Comparison of ENCODE assay signal across 12 cellular contexts in genomic region chr2:122704109-122704563, GRCh38.
A peak's percentile ranks its signal among the peaks of the same experiment; 100 is the strongest.
DNase-seq lines count a peak whose midpoint lies in the region; ATAC-seq and TF ChIP-seq lines count a peak whose summit lies in the region.
"Had no signal": no experiment of that assay in that cellular context is flagged by ENCODE, and none has a peak within 500 bp of the region (broad histone marks: within the 10 kb centered on the region; RNA-seq: fewer than 3 reads in every experiment).

No MANE protein-coding gene starts in this region.

- no peak overlapping the region for H3K27ac Mint-ChIP-seq in endothelial cell (ENCODE audit: unreplicated experiment)
- H3K27ac Mint-ChIP-seq: HFFc6 had no signal

- H3K4me1 Mint-ChIP-seq in endothelial cell (ENCODE audit: unreplicated experiment) = no peaks in the 10 kb centered on the region

- no peaks in the 10 kb centered on the region for H3K36me3 Mint-ChIP-seq in endothelial cell (ENCODE audit: low read depth, unreplicated experiment)

- no peaks in the 10 kb centered on the region for H3K27me3 Mint-ChIP-seq in endothelial cell (ENCODE audit: unreplicated experiment)

- peak; percentile 51 for DNase-seq in kidney tubule cell (ENCODE audit: low spot score)
- no peak for DNase-seq in ureter (ENCODE audit: low spot score)
- DNase-seq in endothelial cell (ENCODE audit: low spot score) = no peak
- no peak for DNase-seq in thyroid gland
- DNase-seq: Caco-2, HFFc6, NCI-H2107, stomach, T-helper 2 cell had no signal

- H3K9me3 ChIP-seq in thyroid gland = no peaks in the 10 kb centered on the region
- H3K9me3 ChIP-seq: Caco-2, stomach had no signal

- TF ChIP-seq POLR2A in thyroid gland (IDR thresholded peaks at IDR 0.05) = no peak

- no peak for TF ChIP-seq CTCF in endothelial cell (IDR thresholded peaks at IDR 0.05; ENCODE audit: unreplicated experiment)
- no peak for TF ChIP-seq CTCF in thyroid gland (IDR thresholded peaks at IDR 0.05)

- H3K27ac ChIP-seq in thyroid gland = no peak overlapping the region
- H3K27ac ChIP-seq: stomach had no signal

- WGBS in thyroid gland, 2 donors = 87 to 94% methylated on average over 1 of the region's 1 CpG

- H3K4me1 ChIP-seq in thyroid gland = no peaks in the 10 kb centered on the region
- H3K4me1 ChIP-seq: Caco-2, stomach had no signal

- H3K9me3 Mint-ChIP-seq in endothelial cell (ENCODE audit: unreplicated experiment) = no peaks in the 10 kb centered on the region

- no peaks in the 10 kb centered on the region for H3K36me3 ChIP-seq in thyroid gland
- H3K36me3 ChIP-seq: stomach had no signal

- H3K27me3 ChIP-seq in thyroid gland = no peaks in the 10 kb centered on the region
- H3K27me3 ChIP-seq: stomach had no signal

- intact Hi-C loops in thyroid gland (cut with DNase I) = no loop called here

- no peak overlapping the region for H3K4me3 Mint-ChIP-seq in endothelial cell (ENCODE audit: unreplicated experiment)
- H3K4me3 Mint-ChIP-seq: HFFc6 had no signal

- peak; percentile 68 for ATAC-seq in GM18870 (IDR thresholded peaks at IDR 0.05; ENCODE audit: unreplicated experiment)
- ATAC-seq in GM21737 (IDR thresholded peaks at IDR 0.05; ENCODE audit: unreplicated experiment) = peak; percentile 47
- peak; percentile 63 for ATAC-seq in HG03342 (IDR thresholded peaks at IDR 0.05; ENCODE audit: unreplicated experiment)

- H3K4me3 ChIP-seq in thyroid gland (replicated peaks in 1 of 3) = no peak overlapping the region
- H3K4me3 ChIP-seq: stomach had no signal
